Comparison of ENCODE assay signal across 1 cellular context in the genomic region with DNA sequence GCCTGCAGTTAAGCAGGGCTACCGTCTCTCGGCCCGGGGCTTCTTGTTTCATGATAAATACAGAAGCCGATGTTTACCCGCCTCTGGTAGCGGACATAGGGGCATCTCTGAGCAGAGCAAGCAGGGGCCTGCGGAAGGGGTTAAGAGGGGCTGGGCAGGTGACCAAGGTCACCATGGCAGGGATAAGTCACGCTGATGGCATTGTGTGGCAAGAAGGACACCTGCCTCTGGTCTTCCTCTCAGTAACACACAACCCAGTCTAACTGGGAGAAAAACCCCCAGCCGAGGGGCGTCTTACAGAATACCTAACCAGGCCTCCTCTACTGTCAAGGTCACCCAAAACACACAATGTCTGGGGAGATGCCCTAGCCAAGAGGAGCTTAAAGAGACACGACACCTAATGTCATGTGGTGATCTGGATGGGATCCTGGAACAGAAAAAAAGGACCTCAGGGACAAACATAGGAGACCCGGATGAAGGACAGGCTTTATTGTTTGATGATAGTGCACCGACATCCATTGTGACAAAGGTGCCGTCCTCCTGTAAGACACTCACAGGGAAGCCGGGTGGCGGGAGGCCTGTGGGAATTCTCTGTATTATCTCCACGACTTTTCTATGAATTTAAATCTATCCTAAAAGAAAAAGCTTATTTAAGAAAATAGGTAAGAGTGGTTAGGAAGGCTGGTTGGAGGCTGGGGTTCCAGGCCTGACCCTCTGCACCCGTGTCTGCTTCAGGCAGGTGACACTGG.
A peak's percentile ranks its signal among the peaks of the same experiment; 100 is the strongest.
TF ChIP-seq lines count a peak whose summit lies in the region.

No MANE protein-coding gene starts in this region.

TF ChIP-seq in HepG2, 621 proteins besides CTCF, POLR2A, EP300 and RAD21 (continued from another document and continues in another):
- TF ChIP-seq, protein P1, sequence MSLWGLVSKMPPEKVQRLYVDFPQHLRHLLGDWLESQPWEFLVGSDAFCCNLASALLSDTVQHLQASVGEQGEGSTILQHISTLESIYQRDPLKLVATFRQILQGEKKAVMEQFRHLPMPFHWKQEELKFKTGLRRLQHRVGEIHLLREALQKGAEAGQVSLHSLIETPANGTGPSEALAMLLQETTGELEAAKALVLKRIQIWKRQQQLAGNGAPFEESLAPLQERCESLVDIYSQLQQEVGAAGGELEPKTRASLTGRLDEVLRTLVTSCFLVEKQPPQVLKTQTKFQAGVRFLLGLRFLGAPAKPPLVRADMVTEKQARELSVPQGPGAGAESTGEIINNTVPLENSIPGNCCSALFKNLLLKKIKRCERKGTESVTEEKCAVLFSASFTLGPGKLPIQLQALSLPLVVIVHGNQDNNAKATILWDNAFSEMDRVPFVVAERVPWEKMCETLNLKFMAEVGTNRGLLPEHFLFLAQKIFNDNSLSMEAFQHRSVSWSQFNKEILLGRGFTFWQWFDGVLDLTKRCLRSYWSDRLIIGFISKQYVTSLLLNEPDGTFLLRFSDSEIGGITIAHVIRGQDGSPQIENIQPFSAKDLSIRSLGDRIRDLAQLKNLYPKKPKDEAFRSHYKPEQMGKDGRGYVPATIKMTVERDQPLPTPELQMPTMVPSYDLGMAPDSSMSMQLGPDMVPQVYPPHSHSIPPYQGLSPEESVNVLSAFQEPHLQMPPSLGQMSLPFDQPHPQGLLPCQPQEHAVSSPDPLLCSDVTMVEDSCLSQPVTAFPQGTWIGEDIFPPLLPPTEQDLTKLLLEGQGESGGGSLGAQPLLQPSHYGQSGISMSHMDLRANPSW (CRISPR knock-in tag; IDR thresholded peaks at IDR 0.05; ENCODE audit: borderline replicate concordance): no peak
- TF ChIP-seq TAF1 (CRISPR knock-in tag; IDR thresholded peaks at IDR 0.05) (no peak), YEATS2 (CRISPR knock-in tag; IDR thresholded peaks at IDR 0.05; ENCODE audit: borderline replicate concordance) (no peak), ZNF790 (CRISPR knock-in tag; IDR thresholded peaks at IDR 0.05; ENCODE audit: borderline replicate concordance) (no peak), SRSF1 (optimal IDR thresholded peaks at IDR 0.05; ENCODE audit: low read depth, low read length) (no peak), ZNF17 (CRISPR knock-in tag; IDR thresholded peaks at IDR 0.05) (no peak), ZNF224 (CRISPR knock-in tag; IDR thresholded peaks at IDR 0.05) (no peak), ZNF747 (CRISPR knock-in tag; IDR thresholded peaks at IDR 0.05; ENCODE audit: borderline replicate concordance) (no peak), ZC3H13 (CRISPR knock-in tag; IDR thresholded peaks at IDR 0.05) (no peak; the same call in 1 of the 2 replicates), HDAC1 (CRISPR knock-in tag; IDR thresholded peaks at IDR 0.05) (no peak; the same call in none of the 2 replicates), PHB2 (IDR thresholded peaks at IDR 0.05; ENCODE audit: partially characterized antibody) (no peak), ZBTB21 (CRISPR knock-in tag; IDR thresholded peaks at IDR 0.05) (no peak), NFKB2 (CRISPR knock-in tag; IDR thresholded peaks at IDR 0.05; ENCODE audit: borderline replicate concordance) (no peak), CHD4 (IDR thresholded peaks at IDR 0.05; ENCODE audit: borderline replicate concordance, low read length) (peak; percentile 53; the same call in 1 of the 2 replicates), ZNF652 (CRISPR knock-in tag; IDR thresholded peaks at IDR 0.05; ENCODE audit: borderline replicate concordance, low read depth) (peak; percentile 93), FOXM1 (CRISPR knock-in tag; IDR thresholded peaks at IDR 0.05) (no peak), ZFAT (CRISPR knock-in tag; conservative IDR thresholded peaks at IDR 0.05) (no peak), SNAI1 (CRISPR knock-in tag; IDR thresholded peaks at IDR 0.05; ENCODE audit: borderline replicate concordance) (no peak), SMAD3 (CRISPR knock-in tag; IDR thresholded peaks at IDR 0.05) (0 out of 2 replicates have a peak, but pooled peaks have one; percentile 21), POGZ (CRISPR knock-in tag; IDR thresholded peaks at IDR 0.05) (0 out of 2 replicates have a peak, but pooled peaks have one; percentile 19), ZNF841 (CRISPR knock-in tag; IDR thresholded peaks at IDR 0.05; ENCODE audit: borderline replicate concordance) (no peak), FOXP1 (IDR thresholded peaks at IDR 0.05) (no peak), FOXP1 (CRISPR knock-in tag; IDR thresholded peaks at IDR 0.05) (no peak), MEIS1 (CRISPR knock-in tag; IDR thresholded peaks at IDR 0.05; ENCODE audit: borderline replicate concordance) (no peak)
- TF ChIP-seq, protein P2, sequence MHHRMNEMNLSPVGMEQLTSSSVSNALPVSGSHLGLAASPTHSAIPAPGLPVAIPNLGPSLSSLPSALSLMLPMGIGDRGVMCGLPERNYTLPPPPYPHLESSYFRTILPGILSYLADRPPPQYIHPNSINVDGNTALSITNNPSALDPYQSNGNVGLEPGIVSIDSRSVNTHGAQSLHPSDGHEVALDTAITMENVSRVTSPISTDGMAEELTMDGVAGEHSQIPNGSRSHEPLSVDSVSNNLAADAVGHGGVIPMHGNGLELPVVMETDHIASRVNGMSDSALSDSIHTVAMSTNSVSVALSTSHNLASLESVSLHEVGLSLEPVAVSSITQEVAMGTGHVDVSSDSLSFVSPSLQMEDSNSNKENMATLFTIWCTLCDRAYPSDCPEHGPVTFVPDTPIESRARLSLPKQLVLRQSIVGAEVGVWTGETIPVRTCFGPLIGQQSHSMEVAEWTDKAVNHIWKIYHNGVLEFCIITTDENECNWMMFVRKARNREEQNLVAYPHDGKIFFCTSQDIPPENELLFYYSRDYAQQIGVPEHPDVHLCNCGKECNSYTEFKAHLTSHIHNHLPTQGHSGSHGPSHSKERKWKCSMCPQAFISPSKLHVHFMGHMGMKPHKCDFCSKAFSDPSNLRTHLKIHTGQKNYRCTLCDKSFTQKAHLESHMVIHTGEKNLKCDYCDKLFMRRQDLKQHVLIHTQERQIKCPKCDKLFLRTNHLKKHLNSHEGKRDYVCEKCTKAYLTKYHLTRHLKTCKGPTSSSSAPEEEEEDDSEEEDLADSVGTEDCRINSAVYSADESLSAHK (CRISPR knock-in tag; IDR thresholded peaks at IDR 0.05; ENCODE audit: borderline replicate concordance): no peak
- TF ChIP-seq, protein P3, sequence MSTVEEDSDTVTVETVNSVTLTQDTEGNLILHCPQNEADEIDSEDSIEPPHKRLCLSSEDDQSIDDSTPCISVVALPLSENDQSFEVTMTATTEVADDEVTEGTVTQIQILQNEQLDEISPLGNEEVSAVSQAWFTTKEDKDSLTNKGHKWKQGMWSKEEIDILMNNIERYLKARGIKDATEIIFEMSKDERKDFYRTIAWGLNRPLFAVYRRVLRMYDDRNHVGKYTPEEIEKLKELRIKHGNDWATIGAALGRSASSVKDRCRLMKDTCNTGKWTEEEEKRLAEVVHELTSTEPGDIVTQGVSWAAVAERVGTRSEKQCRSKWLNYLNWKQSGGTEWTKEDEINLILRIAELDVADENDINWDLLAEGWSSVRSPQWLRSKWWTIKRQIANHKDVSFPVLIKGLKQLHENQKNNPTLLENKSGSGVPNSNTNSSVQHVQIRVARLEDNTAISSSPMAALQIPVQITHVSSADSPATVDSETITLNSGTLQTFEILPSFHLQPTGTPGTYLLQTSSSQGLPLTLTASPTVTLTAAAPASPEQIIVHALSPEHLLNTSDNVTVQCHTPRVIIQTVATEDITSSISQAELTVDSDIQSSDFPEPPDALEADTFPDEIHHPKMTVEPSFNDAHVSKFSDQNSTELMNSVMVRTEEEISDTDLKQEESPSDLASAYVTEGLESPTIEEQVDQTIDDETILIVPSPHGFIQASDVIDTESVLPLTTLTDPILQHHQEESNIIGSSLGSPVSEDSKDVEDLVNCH (CRISPR knock-in tag; IDR thresholded peaks at IDR 0.05): no peak
- TF ChIP-seq, protein P4, sequence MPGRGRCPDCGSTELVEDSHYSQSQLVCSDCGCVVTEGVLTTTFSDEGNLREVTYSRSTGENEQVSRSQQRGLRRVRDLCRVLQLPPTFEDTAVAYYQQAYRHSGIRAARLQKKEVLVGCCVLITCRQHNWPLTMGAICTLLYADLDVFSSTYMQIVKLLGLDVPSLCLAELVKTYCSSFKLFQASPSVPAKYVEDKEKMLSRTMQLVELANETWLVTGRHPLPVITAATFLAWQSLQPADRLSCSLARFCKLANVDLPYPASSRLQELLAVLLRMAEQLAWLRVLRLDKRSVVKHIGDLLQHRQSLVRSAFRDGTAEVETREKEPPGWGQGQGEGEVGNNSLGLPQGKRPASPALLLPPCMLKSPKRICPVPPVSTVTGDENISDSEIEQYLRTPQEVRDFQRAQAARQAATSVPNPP (CRISPR knock-in tag; IDR thresholded peaks at IDR 0.05): no peak; the same call in 1 of the 2 replicates
- TF ChIP-seq, protein P5, sequence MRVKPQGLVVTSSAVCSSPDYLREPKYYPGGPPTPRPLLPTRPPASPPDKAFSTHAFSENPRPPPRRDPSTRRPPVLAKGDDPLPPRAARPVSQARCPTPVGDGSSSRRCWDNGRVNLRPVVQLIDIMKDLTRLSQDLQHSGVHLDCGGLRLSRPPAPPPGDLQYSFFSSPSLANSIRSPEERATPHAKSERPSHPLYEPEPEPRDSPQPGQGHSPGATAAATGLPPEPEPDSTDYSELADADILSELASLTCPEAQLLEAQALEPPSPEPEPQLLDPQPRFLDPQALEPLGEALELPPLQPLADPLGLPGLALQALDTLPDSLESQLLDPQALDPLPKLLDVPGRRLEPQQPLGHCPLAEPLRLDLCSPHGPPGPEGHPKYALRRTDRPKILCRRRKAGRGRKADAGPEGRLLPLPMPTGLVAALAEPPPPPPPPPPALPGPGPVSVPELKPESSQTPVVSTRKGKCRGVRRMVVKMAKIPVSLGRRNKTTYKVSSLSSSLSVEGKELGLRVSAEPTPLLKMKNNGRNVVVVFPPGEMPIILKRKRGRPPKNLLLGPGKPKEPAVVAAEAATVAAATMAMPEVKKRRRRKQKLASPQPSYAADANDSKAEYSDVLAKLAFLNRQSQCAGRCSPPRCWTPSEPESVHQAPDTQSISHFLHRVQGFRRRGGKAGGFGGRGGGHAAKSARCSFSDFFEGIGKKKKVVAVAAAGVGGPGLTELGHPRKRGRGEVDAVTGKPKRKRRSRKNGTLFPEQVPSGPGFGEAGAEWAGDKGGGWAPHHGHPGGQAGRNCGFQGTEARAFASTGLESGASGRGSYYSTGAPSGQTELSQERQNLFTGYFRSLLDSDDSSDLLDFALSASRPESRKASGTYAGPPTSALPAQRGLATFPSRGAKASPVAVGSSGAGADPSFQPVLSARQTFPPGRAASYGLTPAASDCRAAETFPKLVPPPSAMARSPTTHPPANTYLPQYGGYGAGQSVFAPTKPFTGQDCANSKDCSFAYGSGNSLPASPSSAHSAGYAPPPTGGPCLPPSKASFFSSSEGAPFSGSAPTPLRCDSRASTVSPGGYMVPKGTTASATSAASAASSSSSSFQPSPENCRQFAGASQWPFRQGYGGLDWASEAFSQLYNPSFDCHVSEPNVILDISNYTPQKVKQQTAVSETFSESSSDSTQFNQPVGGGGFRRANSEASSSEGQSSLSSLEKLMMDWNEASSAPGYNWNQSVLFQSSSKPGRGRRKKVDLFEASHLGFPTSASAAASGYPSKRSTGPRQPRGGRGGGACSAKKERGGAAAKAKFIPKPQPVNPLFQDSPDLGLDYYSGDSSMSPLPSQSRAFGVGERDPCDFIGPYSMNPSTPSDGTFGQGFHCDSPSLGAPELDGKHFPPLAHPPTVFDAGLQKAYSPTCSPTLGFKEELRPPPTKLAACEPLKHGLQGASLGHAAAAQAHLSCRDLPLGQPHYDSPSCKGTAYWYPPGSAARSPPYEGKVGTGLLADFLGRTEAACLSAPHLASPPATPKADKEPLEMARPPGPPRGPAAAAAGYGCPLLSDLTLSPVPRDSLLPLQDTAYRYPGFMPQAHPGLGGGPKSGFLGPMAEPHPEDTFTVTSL (CRISPR knock-in tag; IDR thresholded peaks at IDR 0.05; ENCODE audit: borderline replicate concordance): no peak; the same call in 1 of the 2 replicates
- TF ChIP-seq, protein P6, sequence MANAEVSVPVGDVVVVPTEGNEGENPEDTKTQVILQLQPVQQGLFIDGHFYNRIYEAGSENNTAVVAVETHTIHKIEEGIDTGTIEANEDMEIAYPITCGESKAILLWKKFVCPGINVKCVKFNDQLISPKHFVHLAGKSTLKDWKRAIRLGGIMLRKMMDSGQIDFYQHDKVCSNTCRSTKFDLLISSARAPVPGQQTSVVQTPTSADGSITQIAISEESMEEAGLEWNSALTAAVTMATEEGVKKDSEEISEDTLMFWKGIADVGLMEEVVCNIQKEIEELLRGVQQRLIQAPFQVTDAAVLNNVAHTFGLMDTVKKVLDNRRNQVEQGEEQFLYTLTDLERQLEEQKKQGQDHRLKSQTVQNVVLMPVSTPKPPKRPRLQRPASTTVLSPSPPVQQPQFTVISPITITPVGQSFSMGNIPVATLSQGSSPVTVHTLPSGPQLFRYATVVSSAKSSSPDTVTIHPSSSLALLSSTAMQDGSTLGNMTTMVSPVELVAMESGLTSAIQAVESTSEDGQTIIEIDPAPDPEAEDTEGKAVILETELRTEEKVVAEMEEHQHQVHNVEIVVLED (CRISPR knock-in tag; IDR thresholded peaks at IDR 0.05; ENCODE audit: borderline replicate concordance): no peak
- TF ChIP-seq, protein P7, sequence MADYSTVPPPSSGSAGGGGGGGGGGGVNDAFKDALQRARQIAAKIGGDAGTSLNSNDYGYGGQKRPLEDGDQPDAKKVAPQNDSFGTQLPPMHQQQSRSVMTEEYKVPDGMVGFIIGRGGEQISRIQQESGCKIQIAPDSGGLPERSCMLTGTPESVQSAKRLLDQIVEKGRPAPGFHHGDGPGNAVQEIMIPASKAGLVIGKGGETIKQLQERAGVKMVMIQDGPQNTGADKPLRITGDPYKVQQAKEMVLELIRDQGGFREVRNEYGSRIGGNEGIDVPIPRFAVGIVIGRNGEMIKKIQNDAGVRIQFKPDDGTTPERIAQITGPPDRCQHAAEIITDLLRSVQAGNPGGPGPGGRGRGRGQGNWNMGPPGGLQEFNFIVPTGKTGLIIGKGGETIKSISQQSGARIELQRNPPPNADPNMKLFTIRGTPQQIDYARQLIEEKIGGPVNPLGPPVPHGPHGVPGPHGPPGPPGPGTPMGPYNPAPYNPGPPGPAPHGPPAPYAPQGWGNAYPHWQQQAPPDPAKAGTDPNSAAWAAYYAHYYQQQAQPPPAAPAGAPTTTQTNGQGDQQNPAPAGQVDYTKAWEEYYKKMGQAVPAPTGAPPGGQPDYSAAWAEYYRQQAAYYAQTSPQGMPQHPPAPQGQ (CRISPR knock-in tag; IDR thresholded peaks at IDR 0.05; ENCODE audit: borderline replicate concordance): no peak
- TF ChIP-seq, protein P8, sequence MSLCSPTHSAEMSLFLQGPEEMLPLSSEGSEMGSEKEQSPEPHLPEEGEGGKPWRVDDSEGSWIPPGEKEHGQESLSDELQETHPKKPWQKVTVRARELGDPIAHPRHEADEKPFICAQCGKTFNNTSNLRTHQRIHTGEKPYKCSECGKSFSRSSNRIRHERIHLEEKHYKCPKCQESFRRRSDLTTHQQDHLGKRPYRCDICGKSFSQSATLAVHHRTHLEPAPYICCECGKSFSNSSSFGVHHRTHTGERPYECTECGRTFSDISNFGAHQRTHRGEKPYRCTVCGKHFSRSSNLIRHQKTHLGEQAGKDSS (CRISPR knock-in tag; IDR thresholded peaks at IDR 0.05; ENCODE audit: borderline replicate concordance, low read depth): no peak
- TF ChIP-seq, protein P9, sequence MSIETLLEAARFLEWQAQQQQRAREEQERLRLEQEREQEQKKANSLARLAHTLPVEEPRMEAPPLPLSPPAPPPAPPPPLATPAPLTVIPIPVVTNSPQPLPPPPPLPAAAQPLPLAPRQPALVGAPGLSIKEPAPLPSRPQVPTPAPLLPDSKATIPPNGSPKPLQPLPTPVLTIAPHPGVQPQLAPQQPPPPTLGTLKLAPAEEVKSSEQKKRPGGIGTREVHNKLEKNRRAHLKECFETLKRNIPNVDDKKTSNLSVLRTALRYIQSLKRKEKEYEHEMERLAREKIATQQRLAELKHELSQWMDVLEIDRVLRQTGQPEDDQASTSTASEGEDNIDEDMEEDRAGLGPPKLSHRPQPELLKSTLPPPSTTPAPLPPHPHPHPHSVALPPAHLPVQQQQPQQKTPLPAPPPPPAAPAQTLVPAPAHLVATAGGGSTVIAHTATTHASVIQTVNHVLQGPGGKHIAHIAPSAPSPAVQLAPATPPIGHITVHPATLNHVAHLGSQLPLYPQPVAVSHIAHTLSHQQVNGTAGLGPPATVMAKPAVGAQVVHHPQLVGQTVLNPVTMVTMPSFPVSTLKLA (IDR thresholded peaks at IDR 0.05): no peak
